In the genomic region with DNA sequence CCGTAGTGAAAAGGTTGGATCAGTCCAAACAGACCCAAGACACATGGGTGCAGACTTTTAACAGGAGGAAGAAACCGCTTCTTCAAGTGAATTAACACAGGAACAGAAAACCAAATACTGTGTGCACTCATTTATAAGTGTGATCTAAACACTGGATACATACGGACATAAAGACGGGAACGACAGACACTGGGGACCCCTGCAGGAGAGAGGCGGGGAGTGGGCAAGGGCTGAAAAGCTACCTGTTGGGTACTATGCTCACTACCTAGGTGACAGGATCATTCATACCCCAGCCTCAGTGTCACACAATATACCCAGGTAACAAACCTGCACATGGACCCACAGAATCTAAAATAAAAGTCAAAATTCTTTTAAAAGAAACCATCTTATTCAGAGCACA, we compare ENCODE assay signal across 3 cellular contexts.
TF ChIP-seq lines count a peak whose summit lies in the region.

No MANE protein-coding gene starts in this region.

TF ChIP-seq in GM23338, 12 proteins besides CTCF, POLR2A, EP300 and RAD21 (continues in another document):
- TF ChIP-seq JUNB (IDR thresholded peaks at IDR 0.05; ENCODE audit: unreplicated experiment): no peak
- no peak for TF ChIP-seq NANOG (IDR thresholded peaks at IDR 0.05; ENCODE audit: borderline replicate concordance)
- no peak for TF ChIP-seq ZNF331 (CRISPR knock-in tag; IDR thresholded peaks at IDR 0.05; ENCODE audit: low read depth)
- TF ChIP-seq, protein P1, sequence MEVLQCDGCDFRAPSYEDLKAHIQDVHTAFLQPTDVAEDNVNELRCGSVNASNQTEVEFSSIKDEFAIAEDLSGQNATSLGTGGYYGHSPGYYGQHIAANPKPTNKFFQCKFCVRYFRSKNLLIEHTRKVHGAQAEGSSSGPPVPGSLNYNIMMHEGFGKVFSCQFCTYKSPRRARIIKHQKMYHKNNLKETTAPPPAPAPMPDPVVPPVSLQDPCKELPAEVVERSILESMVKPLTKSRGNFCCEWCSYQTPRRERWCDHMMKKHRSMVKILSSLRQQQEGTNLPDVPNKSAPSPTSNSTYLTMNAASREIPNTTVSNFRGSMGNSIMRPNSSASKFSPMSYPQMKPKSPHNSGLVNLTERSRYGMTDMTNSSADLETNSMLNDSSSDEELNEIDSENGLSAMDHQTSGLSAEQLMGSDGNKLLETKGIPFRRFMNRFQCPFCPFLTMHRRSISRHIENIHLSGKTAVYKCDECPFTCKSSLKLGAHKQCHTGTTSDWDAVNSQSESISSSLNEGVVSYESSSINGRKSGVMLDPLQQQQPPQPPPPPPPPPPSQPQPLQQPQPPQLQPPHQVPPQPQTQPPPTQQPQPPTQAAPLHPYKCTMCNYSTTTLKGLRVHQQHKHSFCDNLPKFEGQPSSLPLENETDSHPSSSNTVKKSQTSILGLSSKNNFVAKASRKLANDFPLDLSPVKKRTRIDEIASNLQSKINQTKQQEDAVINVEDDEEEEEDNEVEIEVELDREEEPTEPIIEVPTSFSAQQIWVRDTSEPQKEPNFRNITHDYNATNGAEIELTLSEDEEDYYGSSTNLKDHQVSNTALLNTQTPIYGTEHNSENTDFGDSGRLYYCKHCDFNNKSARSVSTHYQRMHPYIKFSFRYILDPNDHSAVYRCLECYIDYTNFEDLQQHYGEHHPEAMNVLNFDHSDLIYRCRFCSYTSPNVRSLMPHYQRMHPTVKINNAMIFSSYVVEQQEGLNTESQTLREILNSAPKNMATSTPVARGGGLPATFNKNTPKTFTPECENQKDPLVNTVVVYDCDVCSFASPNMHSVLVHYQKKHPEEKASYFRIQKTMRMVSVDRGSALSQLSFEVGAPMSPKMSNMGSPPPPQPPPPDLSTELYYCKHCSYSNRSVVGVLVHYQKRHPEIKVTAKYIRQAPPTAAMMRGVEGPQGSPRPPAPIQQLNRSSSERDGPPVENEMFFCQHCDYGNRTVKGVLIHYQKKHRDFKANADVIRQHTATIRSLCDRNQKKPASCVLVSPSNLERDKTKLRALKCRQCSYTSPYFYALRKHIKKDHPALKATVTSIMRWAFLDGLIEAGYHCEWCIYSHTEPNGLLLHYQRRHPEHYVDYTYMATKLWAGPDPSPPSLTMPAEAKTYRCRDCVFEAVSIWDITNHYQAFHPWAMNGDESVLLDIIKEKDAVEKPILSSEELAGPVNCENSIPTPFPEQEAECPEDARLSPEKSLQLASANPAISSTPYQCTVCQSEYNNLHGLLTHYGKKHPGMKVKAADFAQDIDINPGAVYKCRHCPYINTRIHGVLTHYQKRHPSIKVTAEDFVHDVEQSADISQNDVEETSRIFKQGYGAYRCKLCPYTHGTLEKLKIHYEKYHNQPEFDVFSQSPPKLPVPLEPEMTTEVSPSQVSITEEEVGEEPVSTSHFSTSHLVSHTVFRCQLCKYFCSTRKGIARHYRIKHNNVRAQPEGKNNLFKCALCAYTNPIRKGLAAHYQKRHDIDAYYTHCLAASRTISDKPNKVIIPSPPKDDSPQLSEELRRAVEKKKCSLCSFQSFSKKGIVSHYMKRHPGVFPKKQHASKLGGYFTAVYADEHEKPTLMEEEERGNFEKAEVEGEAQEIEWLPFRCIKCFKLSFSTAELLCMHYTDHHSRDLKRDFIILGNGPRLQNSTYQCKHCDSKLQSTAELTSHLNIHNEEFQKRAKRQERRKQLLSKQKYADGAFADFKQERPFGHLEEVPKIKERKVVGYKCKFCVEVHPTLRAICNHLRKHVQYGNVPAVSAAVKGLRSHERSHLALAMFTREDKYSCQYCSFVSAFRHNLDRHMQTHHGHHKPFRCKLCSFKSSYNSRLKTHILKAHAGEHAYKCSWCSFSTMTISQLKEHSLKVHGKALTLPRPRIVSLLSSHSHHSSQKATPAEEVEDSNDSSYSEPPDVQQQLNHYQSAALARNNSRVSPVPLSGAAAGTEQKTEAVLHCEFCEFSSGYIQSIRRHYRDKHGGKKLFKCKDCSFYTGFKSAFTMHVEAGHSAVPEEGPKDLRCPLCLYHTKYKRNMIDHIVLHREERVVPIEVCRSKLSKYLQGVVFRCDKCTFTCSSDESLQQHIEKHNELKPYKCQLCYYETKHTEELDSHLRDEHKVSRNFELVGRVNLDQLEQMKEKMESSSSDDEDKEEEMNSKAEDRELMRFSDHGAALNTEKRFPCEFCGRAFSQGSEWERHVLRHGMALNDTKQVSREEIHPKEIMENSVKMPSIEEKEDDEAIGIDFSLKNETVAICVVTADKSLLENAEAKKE (CRISPR knock-in tag; IDR thresholded peaks at IDR 0.05): no peak
- TF ChIP-seq ZNF114 (CRISPR knock-in tag; IDR thresholded peaks at IDR 0.05): no peak

TF ChIP-seq in IMR-90, 13 proteins besides CTCF, POLR2A, EP300 and RAD21:
- TF ChIP-seq RCOR1 (IDR thresholded peaks at IDR 0.05; ENCODE audit: insufficient replicate concordance, low read length) (no peak), CHD1 (IDR thresholded peaks at IDR 0.05; ENCODE audit: low read depth, low read length) (no peak), SMC3 (IDR thresholded peaks at IDR 0.05; ENCODE audit: low read depth, low read length) (no peak), BHLHE40 (IDR thresholded peaks at IDR 0.05; ENCODE audit: low read depth, low read length) (no peak)

TF ChIP-seq in H1, 55 proteins besides CTCF, POLR2A, EP300 and RAD21:
- no peak for TF ChIP-seq EZH2 (IDR thresholded peaks at IDR 0.05; ENCODE audit: low read depth, low read length, severe bottlenecking)
- no peak for TF ChIP-seq TAF7 (optimal IDR thresholded peaks at IDR 0.05; ENCODE audit: borderline replicate concordance, low read depth, low read length)
